8 cellular contexts compared by ENCODE assay signal in genomic region chr2:100976634-100977391, GRCh38. TPM values are rescaled to one million over a fixed set of nuclear protein-coding genes. Genes with fewer than 3 reads are reported as not detected.
DNase-seq lines count a peak whose midpoint lies in the region; ATAC-seq and TF ChIP-seq lines count a peak whose summit lies in the region.

No MANE protein-coding gene starts in this region.

- H3K9me3 ChIP-seq in tibial nerve = no peaks in the 10 kb centered on the region

- 77 to 83% methylated on average over 19 of the region's 19 CpGs for WGBS in tibial nerve, 2 donors

- H3K4me1 ChIP-seq in tibial nerve = no peaks in the 10 kb centered on the region

- DNase-seq in DMS79 treated with DMSO at 0.1 percent for 48 hours (lab: John Stamatoyannopoulos, UW) (peak; percentile 11), GM20000 (ENCODE audit: low spot score) (peak; percentile 76), left kidney (ENCODE audit: low read depth, low spot score) (peak; percentile 72), pons (ENCODE audit: low spot score) (no peak), tibial nerve (ENCODE audit: low spot score in 2 of 2) (no peak), inferior parietal cortex (ENCODE audit: extremely low spot score) (no peak), UCSD-AML1 (lab: John Stamatoyannopoulos, UW; ENCODE audit: unreplicated experiment) (no peak)

- peaks cover 0 to 16% (median 0%) of the 10 kb centered on the region in 3 donors for H3K36me3 ChIP-seq in tibial nerve

- no peak overlapping the region for H3K4me3 ChIP-seq in tibial nerve

- H3K27ac ChIP-seq in tibial nerve = no peak overlapping the region

- TF ChIP-seq POLR2A in tibial nerve (IDR thresholded peaks at IDR 0.05) = no peak

- peak; percentile 61 for ATAC-seq in HG03558 (IDR thresholded peaks at IDR 0.05; ENCODE audit: extremely low read depth, unreplicated experiment)

- no peak for TF ChIP-seq EP300 in tibial nerve (IDR thresholded peaks at IDR 0.05)

- no peak for TF ChIP-seq CTCF in GM20000 (IDR thresholded peaks at IDR 0.05; ENCODE audit: extremely low read depth, missing control alignments)
- TF ChIP-seq CTCF in tibial nerve (IDR thresholded peaks at IDR 0.05) = no peak

- H3K27me3 ChIP-seq in tibial nerve = no peaks in the 10 kb centered on the region

RNA-seq across cellular contexts. Expression of gene RPL31, which starts 25.3 kb away (rescaled TPM):
- 1,000 to 10,000 TPM; 1,010 to 1,120 (median 1,024) TPM for total RNA-seq in tibial nerve

Comparison
In these comparisons a context has a peak if more than half of its experiments do, and no peak if none do; other contexts are left out.
1. DNase-seq: peak in DMS79 treated with DMSO at 0.1 percent for 48 hours (single experiment), GM20000 (single experiment) and left kidney (single experiment); none in pons (single experiment), tibial nerve (0 of 2), inferior parietal cortex (single experiment) and UCSD-AML1 (single experiment).